Comparison of ENCODE assay signal across 8 cellular contexts in genomic region chr15:63044077-63044644, GRCh38. TPM values are rescaled to one million over a fixed set of nuclear protein-coding genes. Genes with fewer than 3 reads are reported as not detected.
A peak's percentile ranks its signal among the peaks of the same experiment; 100 is the strongest.
DNase-seq lines count a peak whose midpoint lies in the region; ATAC-seq and TF ChIP-seq lines count a peak whose summit lies in the region.

No MANE protein-coding gene starts in this region.

- no peaks in the 10 kb centered on the region for H3K27me3 ChIP-seq in body of pancreas
- H3K27me3 ChIP-seq in spleen (replicated peaks in 1 of 7), result peaks cover 6 to 80% (median 59%) of the 10 kb centered on the region in 7 donors

- peak overlapping the region in 3 of 4 donors; percentile 89 to 93 (median 92) for H3K27ac ChIP-seq in body of pancreas
- peak overlapping the region in 6 of 8 donors; percentile 64 to 84 (median 75) for H3K27ac ChIP-seq in spleen

- peaks cover 48% of the 10 kb centered on the region for H3K27me3 Mint-ChIP-seq in HFFc6 (ENCODE audit: insufficient read depth)

- no peaks in the 10 kb centered on the region for H3K9me3 ChIP-seq in body of pancreas
- H3K9me3 ChIP-seq in spleen, result no peaks in the 10 kb centered on the region

- H3K9me3 Mint-ChIP-seq in HFFc6, result peaks cover 27% of the 10 kb centered on the region

- TF ChIP-seq POLR2A in body of pancreas (IDR thresholded peaks at IDR 0.05), result no peak
- no peak for TF ChIP-seq POLR2A in spleen (IDR thresholded peaks at IDR 0.05)

- H3K36me3 Mint-ChIP-seq in HFFc6 (ENCODE audit: low read depth), result peaks cover 66% of the 10 kb centered on the region

- H3K36me3 ChIP-seq in body of pancreas (replicated peaks in 1 of 2; ENCODE audit: insufficient read depth in 1 of 2, low read depth in 2 of 2) (no peaks in the 10 kb centered on the region), spleen (no peaks in the 10 kb centered on the region)

- peak overlapping the region; percentile 100 for H3K4me3 Mint-ChIP-seq in HFFc6

- peaks cover 54% of the 10 kb centered on the region for H3K4me1 Mint-ChIP-seq in HFFc6 (ENCODE audit: low read depth)

- H3K4me1 ChIP-seq in body of pancreas, result peaks cover 70% of the 10 kb centered on the region
- H3K4me1 ChIP-seq in spleen, result peaks cover 19 to 54% (median 40%) of the 10 kb centered on the region in 6 donors

- H3K4me3 ChIP-seq in body of pancreas, result peak overlapping the region; percentile 37 to 73
- peak overlapping the region; percentile 39 to 73 (median 52) for H3K4me3 ChIP-seq in spleen

- TF ChIP-seq CTCF in HFFc6 (IDR thresholded peaks at IDR 0.05) (no peak), body of pancreas (IDR thresholded peaks at IDR 0.05) (no peak), spleen (IDR thresholded peaks at IDR 0.05 in 8 of 11, conservative IDR thresholded peaks at IDR 0.05 in 3 of 11) (no peak)

- WGBS in body of pancreas, 2 donors, result 22 to 40% methylated on average over 7 of the region's 7 CpGs
- WGBS in spleen, 5 donors, result 31 to 56% (median 44%) methylated on average over 7 of the region's 7 CpGs

- DNase-seq in HFFc6, result no peak
- DNase-seq in body of pancreas, result no peak
- DNase-seq in kidney glomerular epithelial cell (lab: John Stamatoyannopoulos, UW), result peak; percentile 87
- DNase-seq in spleen, result no peak
- DNase-seq in posterior cingulate gyrus, result no peak
- no peak for DNase-seq in activated T-cell treated with anti-CD3 and anti-CD28 coated beads for 4 hours
- no peak for DNase-seq in AG08396 (ENCODE audit: low spot score)
- no peak for DNase-seq in NCI-H2081 treated with DMSO at 0.1 percent for 48 hours (lab: John Stamatoyannopoulos, UW)

- peak overlapping the region; percentile 96 for H3K27ac Mint-ChIP-seq in HFFc6

- intact Hi-C loops in body of pancreas (cut with DNase I), result no loop called here
- intact Hi-C loops in spleen (cut with DNase I; ENCODE audit: low total_unique reads), result loop anchor here (10.0 kb wide), 1 partner anchor 231 kb away; the partner anchor contains the start of gene APH1B
- intact Hi-C loops in posterior cingulate gyrus (cut with DNase I), result loop anchor here (10.0 kb wide), 1 partner anchor 361 kb away; no protein-coding TSS in a partner anchor

- no peak for ATAC-seq in body of pancreas

RNA-seq across cellular contexts. Expression of gene TPM1, which starts 1.6 kb away (rescaled TPM):
- 1,000 to 10,000 TPM; 1,264 to 1,620 (median 1,342) TPM for total RNA-seq in HFFc6 (2021; fragmentation: NEBNext Ultra II Directional; extraction: Animal tissue kit (Norgen Biotek cat#: 25700))
- total RNA-seq in body of pancreas (100 to 1,000 TPM; 417 to 435 TPM), spleen (100 to 1,000 TPM in 5 of 7 donors, 10 to 100 TPM in 2; 86.5 to 317 (median 126) TPM)
- polyA plus RNA-seq in spleen, result 100 to 1,000 TPM in 1 of 3 donors, 10 to 100 TPM in 2; 70.6 to 141 (median 91.0) TPM
